Comparison of ENCODE assay signal across 9 cellular contexts in genomic region chr11:73538381-73538872, GRCh38. TPM values are rescaled to one million over a fixed set of nuclear protein-coding genes. Genes with fewer than 3 reads are reported as not detected.
DNase-seq lines count a peak whose midpoint lies in the region; ATAC-seq and TF ChIP-seq lines count a peak whose summit lies in the region.
"Had no signal": no experiment of that assay in that cellular context is flagged by ENCODE, and none has a peak within 500 bp of the region (broad histone marks: within the 10 kb centered on the region; RNA-seq: fewer than 3 reads in every experiment).

No MANE protein-coding gene starts in this region.

- H3K27ac Mint-ChIP-seq in CD8-positive, alpha-beta T cell, result peak overlapping the region; percentile 86
- H3K27ac Mint-ChIP-seq in chondrocyte (ENCODE audit: unreplicated experiment), result no peak overlapping the region

- H3K36me3 ChIP-seq in CD8-positive, alpha-beta T cell (ENCODE audit: insufficient read depth, low read length), result no peaks in the 10 kb centered on the region
- no peaks in the 10 kb centered on the region; the same call in 1 of the 2 replicates for H3K36me3 ChIP-seq in SJCRH30

- no peaks in the 10 kb centered on the region for H3K27me3 ChIP-seq in CD8-positive, alpha-beta T cell (ENCODE audit: insufficient read depth, low read length)
- no peaks in the 10 kb centered on the region for H3K27me3 ChIP-seq in SJCRH30

- H3K9me3 Mint-ChIP-seq in CD8-positive, alpha-beta T cell, result no peaks in the 10 kb centered on the region
- H3K9me3 Mint-ChIP-seq in chondrocyte (ENCODE audit: low read depth), result no peaks in the 10 kb centered on the region

- H3K36me3 Mint-ChIP-seq in CD8-positive, alpha-beta T cell, result peaks cover 10% of the 10 kb centered on the region
- no peaks in the 10 kb centered on the region for H3K36me3 Mint-ChIP-seq in chondrocyte (ENCODE audit: low read depth)

- DNase-seq in CD8-positive, alpha-beta T cell, result peak in 1 of 7 experiments; percentile 25
- DNase-seq in SJCRH30 (peak in 1 of 2 experiments; percentile 41), iPS DF 19.7 (ENCODE audit: low read depth, low spot score) (peak; percentile 48), chondrocyte (ENCODE audit: low spot score) (no peak)
- DNase-seq in stimulated activated CD4-positive, alpha-beta T cell treated with anti-CD3 and anti-CD28 coated beads, Interleukin-4, amount 100 ng/mL, for 4 hours, result no peak

- H3K4me1 ChIP-seq in CD8-positive, alpha-beta T cell (ENCODE audit: insufficient read depth, low read length), result peaks cover 13% of the 10 kb centered on the region
- H3K4me1 ChIP-seq in SJCRH30, result peaks cover 6% of the 10 kb centered on the region; the same call in 1 of the 2 replicates

- ATAC-seq in CD8-positive, alpha-beta T cell, result peak; percentile 57
- ATAC-seq in GM21619 (IDR thresholded peaks at IDR 0.05; ENCODE audit: unreplicated experiment) (peak; percentile 87), GM18909 (IDR thresholded peaks at IDR 0.05; ENCODE audit: poor library complexity, unreplicated experiment) (no peak), HG03025 (IDR thresholded peaks at IDR 0.05; ENCODE audit: low FRiP score, unreplicated experiment) (no peak)

- H3K4me3 Mint-ChIP-seq in CD8-positive, alpha-beta T cell, result peak overlapping the region; percentile 36
- H3K4me3 Mint-ChIP-seq in chondrocyte (ENCODE audit: unreplicated experiment), result no peak overlapping the region

- no peaks in the 10 kb centered on the region for H3K9me3 ChIP-seq in CD8-positive, alpha-beta T cell (ENCODE audit: low read length)
- H3K9me3 ChIP-seq in SJCRH30 (replicated peaks), result no peaks in the 10 kb centered on the region

- no peaks in the 10 kb centered on the region for H3K27me3 Mint-ChIP-seq in CD8-positive, alpha-beta T cell (ENCODE audit: low read depth)
- H3K27me3 Mint-ChIP-seq in chondrocyte (ENCODE audit: low read depth), result no peaks in the 10 kb centered on the region

- H3K27ac ChIP-seq in CD8-positive, alpha-beta T cell (ENCODE audit: low read depth, low read length), result no peak overlapping the region
- peak overlapping the region; percentile 2; the same call in 1 of the 2 replicates for H3K27ac ChIP-seq in SJCRH30

- POLR2A ChIA-PET in CD8-positive, alpha-beta T cell (lab: Charles Lee), result interaction anchor here (0.7 to 1.2 kb wide), 2 partner anchors 17 to 26 kb away, joined by 3 to 5 read pairs; no protein-coding TSS in a partner anchor

- CTCF ChIA-PET in CD8-positive, alpha-beta T cell (lab: Charles Lee), result interaction anchor here (0.6 kb wide), 1 partner anchor 65 kb away, joined by 3 read pairs; no protein-coding TSS in a partner anchor

- TF ChIP-seq CTCF in CD8-positive, alpha-beta T cell (IDR thresholded peaks at IDR 0.05), result no peak
- no peak for TF ChIP-seq CTCF in chondrocyte (IDR thresholded peaks at IDR 0.05)

- peaks cover 39% of the 10 kb centered on the region for H3K4me1 Mint-ChIP-seq in CD8-positive, alpha-beta T cell (ENCODE audit: low read depth)
- peaks cover 7% of the 10 kb centered on the region for H3K4me1 Mint-ChIP-seq in chondrocyte (ENCODE audit: low read depth)

- no peak overlapping the region for H3K4me3 ChIP-seq in CD8-positive, alpha-beta T cell (ENCODE audit: low read depth, low read length)
- H3K4me3 ChIP-seq in SJCRH30, result no peak overlapping the region
- H3K4me3 ChIP-seq: lung had no signal

- intact Hi-C loops in CD8-positive, alpha-beta T cell (cut with DNase I, micrococcal nuclease), result no loop called here

RNA-seq across cellular contexts. Expression of gene FAM168A, which starts 59.5 kb away (rescaled TPM):
- total RNA-seq in CD8-positive, alpha-beta T cell, result 10 to 100 TPM; 18.4 to 18.8 TPM
- total RNA-seq in SJCRH30 (2014; rRNA removed; shearing (Covaris generic)), result 28.6 and 32.8 TPM in 2 replicates
- total RNA-seq in chondrocyte, result 53.7 to 62.4 TPM (median 58.0 TPM) in 3 replicates

Comparison
In these comparisons a context has a peak if more than half of its experiments do, and no peak if none do; other contexts are left out.
1. ATAC-seq: peak in CD8-positive, alpha-beta T cell (single experiment) and GM21619 (single experiment); none in GM18909 (single experiment) and HG03025 (single experiment).